8 cellular contexts compared by ENCODE assay signal in genomic region chr16:3171855-3172593, GRCh38. TPM values are rescaled to one million over a fixed set of nuclear protein-coding genes. Genes with fewer than 3 reads are reported as not detected.
A peak's percentile ranks its signal among the peaks of the same experiment; 100 is the strongest.
DNase-seq lines count a peak whose midpoint lies in the region; ATAC-seq and TF ChIP-seq lines count a peak whose summit lies in the region.

No MANE protein-coding gene starts in this region.

- ATAC-seq in HG02759 (IDR thresholded peaks at IDR 0.05; ENCODE audit: unreplicated experiment) (peak; percentile 50), GM18858 (IDR thresholded peaks at IDR 0.05; ENCODE audit: unreplicated experiment) (no peak)

- H3K36me3 ChIP-seq in iPS-18a (ENCODE audit: control insufficient read depth, low read depth, low read length) (no peaks in the 10 kb centered on the region), vagina (no peaks in the 10 kb centered on the region)

- H3K4me3 ChIP-seq in AG10803 (ENCODE audit: low read length) (no peak overlapping the region), iPS-18a (ENCODE audit: low read length) (peak overlapping the region; percentile 64), vagina (peak overlapping the region in 1 of 2 donors; percentile 12)

- peak; percentile 46 for DNase-seq in AG10803 (ENCODE audit: low read depth)
- peak; percentile 29 to 31 for DNase-seq in activated CD4-positive, alpha-beta T cell treated with anti-CD3 and anti-CD28 coated beads, Interleukin-2, amount 50 U/mL, for 4 hours
- no peak for DNase-seq in substantia nigra (lab: John Stamatoyannopoulos, UW)
- DNase-seq in GM03348 (ENCODE audit: low spot score): no peak
- DNase-seq in vagina (ENCODE audit: extremely low spot score in 2 of 2): no peak

- H3K4me1 ChIP-seq in iPS-18a (ENCODE audit: control insufficient read depth, low read depth, low read length) (peaks cover 4% of the 10 kb centered on the region), vagina (peaks cover 24% of the 10 kb centered on the region)

- TF ChIP-seq CTCF in AG10803 (conservative IDR thresholded peaks at IDR 0.05; ENCODE audit: low read length) (no peak), vagina (IDR thresholded peaks at IDR 0.05) (no peak)

- H3K27ac ChIP-seq in iPS-18a (ENCODE audit: low read length) (no peak overlapping the region), substantia nigra (ENCODE audit: low read depth, low read length, poor library complexity, severe bottlenecking) (no peak overlapping the region), vagina (no peak overlapping the region)

- TF ChIP-seq POLR2A in vagina (IDR thresholded peaks at IDR 0.05): no peak

- H3K27me3 ChIP-seq in iPS-18a (ENCODE audit: control insufficient read depth, insufficient read depth, low read length): peaks cover 75% of the 10 kb centered on the region
- peaks cover 3% of the 10 kb centered on the region for H3K27me3 ChIP-seq in vagina

- H3K9me3 ChIP-seq in iPS-18a (ENCODE audit: control insufficient read depth, low read depth, low read length): no peaks in the 10 kb centered on the region
- H3K9me3 ChIP-seq in vagina: no peaks in the 10 kb centered on the region

- intact Hi-C loops in vagina (cut with DNase I): no loop called here

- peak overlapping the region; percentile 21 for H3K9ac ChIP-seq in iPS-18a (ENCODE audit: low read length)

RNA-seq across cellular contexts. Expression of gene OR1F1, which starts 16.0 kb away (rescaled TPM):
- not detected for total RNA-seq in vagina

RNA-seq across cellular contexts. Expression of gene ZNF213, which starts 37.2 kb away (rescaled TPM):
- 7.6 TPM for total RNA-seq in vagina

RNA-seq across cellular contexts. Expression of gene ZNF205, which starts 59.6 kb away (rescaled TPM):
- total RNA-seq in vagina: 14.2 TPM

Comparison
In these comparisons a context has a peak if more than half of its experiments do, and no peak if none do; other contexts are left out.
1. DNase-seq: peak in AG10803 (single experiment) and activated CD4-positive, alpha-beta T cell treated with anti-CD3 and anti-CD28 coated beads, Interleukin-2, amount 50 U/mL, for 4 hours (2 of 2); none in substantia nigra (0 of 49), GM03348 (single experiment) and vagina (0 of 2).